ENCODE assay signal across 12 cellular contexts in genomic region chr10:118511720-118512119, GRCh38.
"Had no signal": no experiment of that assay in that cellular context is flagged by ENCODE, and none has a peak within 500 bp of the region (broad histone marks: within the 10 kb centered on the region; RNA-seq: fewer than 3 reads in every experiment).

No MANE protein-coding gene starts in this region.

- H3K4me3 Mint-ChIP-seq: activated T-helper 1 cell treated with anti-CD3 and anti-CD28 coated beads, Interleukin-12 subunit alpha, Interleukin-12 subunit beta, Interleukin-2, Interleukin-4 antibody, amounts not matched to agents 30 ng/mL and 10 ng/mL and 1 ng/mL, durations not matched to agents 14 hours and 24 hours and 36 hours; natural killer cell treated with Interleukin-12 subunit alpha and Interleukin-12 subunit beta and Interleukin-15 and Interleukin-18, amount 100 ng/mL, for 72 hours had no signal

- H3K36me3 Mint-ChIP-seq: natural killer cell treated with Interleukin-12 subunit alpha and Interleukin-12 subunit beta and Interleukin-15 and Interleukin-18, amount 100 ng/mL, for 72 hours had no signal

- DNase-seq: activated CD4-positive, alpha-beta T cell treated with anti-CD3 and anti-CD28 coated beads for 4 hours; activated naive CD4-positive, alpha-beta T cell; aorta; glutamatergic neuron; left colon; nucleus accumbens; small intestine; uterus had no signal

- H3K27ac ChIP-seq: right atrium auricular region, uterus had no signal

- H3K27me3 ChIP-seq: right atrium auricular region, uterus had no signal

- H3K4me3 ChIP-seq: right atrium auricular region, uterus had no signal

- H3K9me3 Mint-ChIP-seq: activated T-helper 1 cell treated with anti-CD3 and anti-CD28 coated beads, Interleukin-12 subunit alpha, Interleukin-12 subunit beta, Interleukin-2, Interleukin-4 antibody, amounts not matched to agents 30 ng/mL and 10 ng/mL and 1 ng/mL, durations not matched to agents 14 hours and 24 hours and 36 hours; natural killer cell treated with Interleukin-12 subunit alpha and Interleukin-12 subunit beta and Interleukin-15 and Interleukin-18, amount 100 ng/mL, for 72 hours had no signal

- H3K36me3 ChIP-seq: right atrium auricular region, uterus had no signal

- H3K27ac Mint-ChIP-seq: activated T-helper 1 cell treated with anti-CD3 and anti-CD28 coated beads, Interleukin-12 subunit alpha, Interleukin-12 subunit beta, Interleukin-2, Interleukin-4 antibody, amounts not matched to agents 30 ng/mL and 10 ng/mL and 1 ng/mL, durations not matched to agents 14 hours and 24 hours and 36 hours; natural killer cell treated with Interleukin-12 subunit alpha and Interleukin-12 subunit beta and Interleukin-15 and Interleukin-18, amount 100 ng/mL, for 72 hours had no signal

- H3K4me1 ChIP-seq: right atrium auricular region, uterus had no signal

- ATAC-seq: esophagus mucosa; left colon; natural killer cell treated with Interleukin-12 subunit alpha and Interleukin-12 subunit beta and Interleukin-15 and Interleukin-18, amount 100 ng/mL, for 72 hours had no signal

- H3K9me3 ChIP-seq: right atrium auricular region, uterus had no signal
